Comparison of ENCODE assay signal across 1 cellular context in the genomic region with DNA sequence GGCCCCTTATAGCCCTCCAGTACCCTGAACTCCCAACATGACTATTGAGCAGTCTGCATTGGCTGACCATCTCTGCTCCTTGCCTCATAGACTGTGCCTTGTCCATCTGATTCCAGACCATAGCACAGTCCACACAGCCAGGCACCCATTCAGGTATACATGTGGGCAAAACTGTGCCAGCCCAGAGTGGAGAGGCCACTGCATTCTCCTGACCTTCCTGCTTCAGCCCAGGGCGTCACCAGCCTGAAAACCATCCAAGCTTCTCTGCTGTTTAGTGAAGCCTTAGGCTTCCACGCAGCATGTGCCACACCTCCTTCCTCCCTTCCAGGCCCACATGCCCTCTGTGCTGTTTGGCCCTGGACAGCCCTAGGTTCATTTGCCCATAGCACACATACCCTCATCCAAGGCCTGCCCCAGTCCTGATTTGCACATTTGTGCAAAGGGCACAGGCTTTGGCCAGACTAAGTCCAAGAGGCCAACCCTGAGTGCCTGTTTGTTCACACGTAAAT.
A peak's percentile ranks its signal among the peaks of the same experiment; 100 is the strongest.
TF ChIP-seq lines count a peak whose summit lies in the region.

No MANE protein-coding gene starts in this region.

TF ChIP-seq in SK-N-SH, 30 proteins besides CTCF, POLR2A, EP300 and RAD21:
- TF ChIP-seq GATA2 (CRISPR knock-in tag; IDR thresholded peaks at IDR 0.05) (no peak), POLR2AphosphoS5 (IDR thresholded peaks at IDR 0.05; ENCODE audit: low read depth, low read length) (peak; percentile 14; the same call in 1 of the 2 replicates), NRF1 (IDR thresholded peaks at IDR 0.05; ENCODE audit: low read depth, low read length) (no peak), GABPA (IDR thresholded peaks at IDR 0.05; ENCODE audit: low read depth) (no peak), CHD2 (IDR thresholded peaks at IDR 0.05; ENCODE audit: low read length, partially characterized antibody) (no peak), RCOR1 (IDR thresholded peaks at IDR 0.05; ENCODE audit: low read length) (no peak), RXRA (IDR thresholded peaks at IDR 0.05; ENCODE audit: borderline replicate concordance, low read depth) (no peak)
